ENCODE assay signal across 8 cellular contexts in the genomic region with DNA sequence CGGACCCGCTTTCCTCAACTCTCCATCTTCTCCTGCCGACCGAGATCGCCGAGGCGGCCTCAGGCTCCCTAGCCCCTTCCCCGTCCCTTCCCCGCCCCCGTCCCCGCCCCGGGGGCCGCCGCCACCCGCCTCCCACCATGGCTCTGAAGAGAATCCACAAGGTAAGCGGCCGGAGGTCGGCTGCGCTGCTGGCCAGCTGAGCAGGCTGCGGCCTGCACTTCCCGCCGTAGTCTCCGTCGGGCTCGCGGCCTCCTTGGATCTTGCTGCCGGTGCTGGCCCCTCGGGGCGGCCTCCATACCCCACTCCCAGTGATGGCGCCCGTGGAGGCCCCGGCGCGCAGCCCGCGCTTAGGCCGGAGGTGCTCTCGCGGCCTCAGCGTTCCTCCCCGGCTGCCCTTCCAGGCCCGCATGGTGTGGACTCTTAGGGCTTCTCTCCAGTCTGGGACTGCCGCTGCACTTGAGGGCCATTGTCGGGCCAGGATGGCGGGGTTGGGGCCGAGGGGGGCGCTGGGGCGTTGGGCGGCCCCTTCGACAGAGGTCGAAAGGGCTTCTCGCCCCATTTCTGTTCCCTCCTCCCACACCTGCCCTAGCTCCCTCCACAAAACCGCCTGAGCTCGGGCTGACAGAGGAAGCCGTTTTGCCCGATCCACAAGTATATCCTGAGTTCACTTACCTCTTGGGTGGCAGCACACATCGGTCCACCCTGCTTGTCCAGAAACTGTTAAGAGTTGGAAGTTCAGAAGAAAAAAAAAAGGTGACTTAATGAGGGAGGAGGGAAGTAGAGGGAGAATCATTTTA. TPM values are rescaled to one million over a fixed set of nuclear protein-coding genes. Genes with fewer than 3 reads are reported as not detected.
A peak's percentile ranks its signal among the peaks of the same experiment; 100 is the strongest.
DNase-seq lines count a peak whose midpoint lies in the region; ATAC-seq and TF ChIP-seq lines count a peak whose summit lies in the region.

No MANE protein-coding gene starts in this region.

- intact Hi-C loops in activated CD4-positive, alpha-beta memory T cell treated with anti-CD3 and anti-CD28 coated beads for 36 hours (cut with micrococcal nuclease) = loop anchor here (1.0 to 10.0 kb wide), 12 partner anchors 22 to 987 kb away; partner anchors contain the start of genes DNAJC18, HSPA9, MATR3 and PAIP2
- intact Hi-C loops in mucosa of descending colon (cut with DNase I, micrococcal nuclease) = no loop called here

- H3F3A ChIP-seq in Loucy (ENCODE audit: low read depth) = peaks cover 11% of the 10 kb centered on the region

- no peak for TF ChIP-seq CTCF in Loucy (conservative IDR thresholded peaks at IDR 0.05; ENCODE audit: low read length)
- no peak for TF ChIP-seq CTCF in mucosa of descending colon (IDR thresholded peaks at IDR 0.05)

- peak; percentile 54 for ATAC-seq in mucosa of descending colon
- ATAC-seq in stimulated activated naive B cell treated with anti-CD40 and anti-IgM and Interleukin-4, amounts not matched to agents 10 μg/mL and 1 μg/mL and 100 μg/mL, for 72 hours (replicated peaks) = peak; percentile 23 to 33

- no peaks in the 10 kb centered on the region for H3K27me3 Mint-ChIP-seq in activated CD4-positive, alpha-beta memory T cell treated with anti-CD3 and anti-CD28 coated beads for 36 hours
- H3K27me3 Mint-ChIP-seq in stimulated activated naive B cell treated with anti-CD40 and anti-IgM and Interleukin-4, amounts not matched to agents 10 μg/mL and 1 μg/mL and 100 μg/mL, for 72 hours = no peaks in the 10 kb centered on the region

- H3K36me3 ChIP-seq in H7 (replicated peaks; ENCODE audit: control insufficient read depth, insufficient read depth, low read length) = no peaks in the 10 kb centered on the region; the same call in 1 of the 2 replicates
- H3K36me3 ChIP-seq in Loucy (ENCODE audit: insufficient read depth, low read length) = no peaks in the 10 kb centered on the region
- no peaks in the 10 kb centered on the region for H3K36me3 ChIP-seq in mucosa of descending colon (ENCODE audit: low read depth)

- peak overlapping the region; percentile 95 for H3K4me2 ChIP-seq in Loucy (ENCODE audit: low read depth, low read length, poor library complexity, severe bottlenecking)

- H3K9ac ChIP-seq in Loucy (ENCODE audit: low read depth, low read length, poor library complexity, severe bottlenecking) = peak overlapping the region; percentile 96

- no peaks in the 10 kb centered on the region for H3K9me2 ChIP-seq in Loucy (replicated peaks; ENCODE audit: low read depth, low read length)

- POLR2A ChIA-PET in activated CD4-positive, alpha-beta memory T cell treated with anti-CD3 and anti-CD28 coated beads for 36 hours (lab: Charles Lee) = interaction anchor here (0.7 to 3.0 kb wide), 23 partner anchors 9 to 288 kb away, joined by 3 to 15 read pairs (median 5); partner anchors contain the start of genes DNAJC18 and STING1

- peaks cover 63% of the 10 kb centered on the region for H3K79me2 ChIP-seq in Loucy (ENCODE audit: insufficient read depth, low read length)

- H3K4me1 ChIP-seq in Loucy (ENCODE audit: insufficient read depth, low read length, poor library complexity, severe bottlenecking) (peaks cover 51% of the 10 kb centered on the region), mucosa of descending colon (ENCODE audit: low read depth) (peaks cover 34% of the 10 kb centered on the region)

- H3K4me3 ChIP-seq in GM08714 (ENCODE audit: low read length) = peak overlapping the region; percentile 99
- H3K4me3 ChIP-seq in H7 (ENCODE audit: insufficient read depth, low read depth, low read length) = peak overlapping the region; percentile 94
- H3K4me3 ChIP-seq in Loucy (ENCODE audit: low read length, poor library complexity, severe bottlenecking) = peak overlapping the region; percentile 83
- H3K4me3 ChIP-seq in mucosa of descending colon = peak overlapping the region; percentile 90

- no peaks in the 10 kb centered on the region for H3K9me3 ChIP-seq in Loucy (ENCODE audit: insufficient read depth, low read depth, low read length)
- H3K9me3 ChIP-seq in mucosa of descending colon = no peaks in the 10 kb centered on the region

- no peaks in the 10 kb centered on the region for H3K9me3 Mint-ChIP-seq in activated CD4-positive, alpha-beta memory T cell treated with anti-CD3 and anti-CD28 coated beads for 36 hours
- H3K9me3 Mint-ChIP-seq in stimulated activated naive B cell treated with anti-CD40 and anti-IgM and Interleukin-4, amounts not matched to agents 10 μg/mL and 1 μg/mL and 100 μg/mL, for 72 hours = no peaks in the 10 kb centered on the region

- CTCF ChIA-PET in activated CD4-positive, alpha-beta memory T cell treated with anti-CD3 and anti-CD28 coated beads for 36 hours (lab: Charles Lee) = interaction anchor here (0.6 to 7.0 kb wide), 13 partner anchors 11 to 204 kb away, joined by 3 to 56 read pairs (median 4); no protein-coding TSS in a partner anchor

- H3K36me3 Mint-ChIP-seq in activated CD4-positive, alpha-beta memory T cell treated with anti-CD3 and anti-CD28 coated beads for 36 hours = peaks cover 33% of the 10 kb centered on the region
- peaks cover 13 to 30% of the 10 kb centered on the region in 2 donors for H3K36me3 Mint-ChIP-seq in stimulated activated naive B cell treated with anti-CD40 and anti-IgM and Interleukin-4, amounts not matched to agents 10 μg/mL and 1 μg/mL and 100 μg/mL, for 72 hours

- H2AFZ ChIP-seq in Loucy (ENCODE audit: low read length) = peak overlapping the region; percentile 100

- peak; percentile 87 for DNase-seq in H7
- DNase-seq in activated CD4-positive, alpha-beta memory T cell treated with anti-CD3 and anti-CD28 coated beads for 36 hours = peak; percentile 61
- DNase-seq in epidermal melanocyte (ENCODE audit: insufficient read length, low spot score) = peak; percentile 19
- peak in 2 of 3 donors; percentile 72 to 79 for DNase-seq in mucosa of descending colon
- DNase-seq in stimulated activated naive B cell treated with anti-CD40 and anti-IgM and Interleukin-4, amounts not matched to agents 10 μg/mL and 1 μg/mL and 100 μg/mL, for 72 hours = peak; percentile 44
- no peak for DNase-seq in middle frontal gyrus (ENCODE audit: extremely low spot score, low spot score)

- peak overlapping the region; percentile 92 for H3K27ac Mint-ChIP-seq in activated CD4-positive, alpha-beta memory T cell treated with anti-CD3 and anti-CD28 coated beads for 36 hours
- H3K27ac Mint-ChIP-seq in stimulated activated naive B cell treated with anti-CD40 and anti-IgM and Interleukin-4, amounts not matched to agents 10 μg/mL and 1 μg/mL and 100 μg/mL, for 72 hours = peak overlapping the region; percentile 99

- H3K4me3 Mint-ChIP-seq in activated CD4-positive, alpha-beta memory T cell treated with anti-CD3 and anti-CD28 coated beads for 36 hours = peak overlapping the region; percentile 90
- H3K4me3 Mint-ChIP-seq in stimulated activated naive B cell treated with anti-CD40 and anti-IgM and Interleukin-4, amounts not matched to agents 10 μg/mL and 1 μg/mL and 100 μg/mL, for 72 hours = peak overlapping the region; percentile 91 to 98

- peaks cover 31% of the 10 kb centered on the region for H3K4me1 Mint-ChIP-seq in activated CD4-positive, alpha-beta memory T cell treated with anti-CD3 and anti-CD28 coated beads for 36 hours (ENCODE audit: low read depth)
- H3K4me1 Mint-ChIP-seq in stimulated activated naive B cell treated with anti-CD40 and anti-IgM and Interleukin-4, amounts not matched to agents 10 μg/mL and 1 μg/mL and 100 μg/mL, for 72 hours = peaks cover 15 to 41% of the 10 kb centered on the region in 2 donors

- peaks cover 51% of the 10 kb centered on the region for H4K20me1 ChIP-seq in Loucy (ENCODE audit: insufficient read depth, low read length, poor library complexity, severe bottlenecking)

- H3K27me3 ChIP-seq in H7 (ENCODE audit: control insufficient read depth, insufficient read depth, low read length) (no peaks in the 10 kb centered on the region), Loucy (ENCODE audit: insufficient read depth, low read length, poor library complexity, severe bottlenecking) (peaks cover 8% of the 10 kb centered on the region)

RNA-seq across cellular contexts. Expression of gene UBE2D2, which starts 0.7 kb away (rescaled TPM):
- total RNA-seq in H7 (2014; rRNA removed; shearing (Covaris generic)) = 150 and 167 TPM in 2 replicates
- 100 to 1,000 TPM; 271 to 285 TPM for total RNA-seq in activated CD4-positive, alpha-beta memory T cell treated with anti-CD3 and anti-CD28 coated beads for 36 hours
- total RNA-seq in mucosa of descending colon = 100 to 1,000 TPM; 139 to 145 (median 140) TPM
